In genomic region chr18:69328086-69328485, GRCh38 we compare ENCODE assay signal across 19 cellular contexts.
DNase-seq lines count a peak whose midpoint lies in the region; ATAC-seq, FAIRE-seq and TF ChIP-seq lines count a peak whose summit lies in the region.
"Had no signal": no experiment of that assay in that cellular context is flagged by ENCODE, and none has a peak within 500 bp of the region (broad histone marks: within the 10 kb centered on the region; RNA-seq: fewer than 3 reads in every experiment).

No MANE protein-coding gene starts in this region.

- H3K27me3 ChIP-seq in H1 (replicated peaks in 1 of 4; ENCODE audit: control insufficient read depth in 3 of 4, extremely low read depth in 1 of 4, insufficient read depth in 3 of 4, low read length in 3 of 4) (no peaks in the 10 kb centered on the region), mesenchymal stem cell (ENCODE audit: control insufficient read depth in 1 of 2, insufficient read depth in 1 of 2, low read length in 2 of 2) (no peaks in the 10 kb centered on the region), spleen (replicated peaks in 1 of 7) (no peaks in the 10 kb centered on the region), upper lobe of right lung (no peaks in the 10 kb centered on the region)

- H2BK12ac ChIP-seq in H1 (ENCODE audit: low read depth, low read length), result no peak overlapping the region; the same call in 1 of the 2 replicates
- no peak overlapping the region for H2BK12ac ChIP-seq in mesenchymal stem cell (ENCODE audit: low read length in 2 of 2)

- DNase-seq in H1 (ENCODE audit: low read depth in 1 of 2, low spot score in 2 of 2) (no peak), mesenchymal stem cell (no peak), spleen (peak; percentile 59), upper lobe of right lung (no peak), GOT3 (lab: John Stamatoyannopoulos, UW) (no peak)
- DNase-seq: C1 segment of cervical spinal cord; Calu3; CD4-positive, alpha-beta memory T cell; COR-L47; DMS53; DMS79 treated with DMSO at 0.1 percent for 48 hours; GF-D8; H7; HCEC 1CT had no signal

- H2BK15ac ChIP-seq in H1 (ENCODE audit: low read length) (no peak overlapping the region), mesenchymal stem cell (ENCODE audit: low read depth, poor library complexity, severe bottlenecking) (no peak overlapping the region)

- TF ChIP-seq CTCF in H1 (IDR thresholded peaks at IDR 0.05; ENCODE audit: control extremely low read depth in 1 of 3, insufficient read depth in 1 of 3, low read depth in 1 of 3, low read length in 3 of 3), result no peak
- TF ChIP-seq CTCF in spleen (IDR thresholded peaks at IDR 0.05 in 8 of 11, conservative IDR thresholded peaks at IDR 0.05 in 3 of 11), result no peak
- TF ChIP-seq CTCF in upper lobe of right lung (IDR thresholded peaks at IDR 0.05), result no peak

- H4K91ac ChIP-seq in H1 (replicated peaks; ENCODE audit: insufficient read length, low read length), result no peak overlapping the region
- H4K91ac ChIP-seq in mesenchymal stem cell (ENCODE audit: low read length), result peak overlapping the region; percentile 43

- H3K23ac ChIP-seq in H1 (ENCODE audit: insufficient read length) (no peak overlapping the region), mesenchymal stem cell (ENCODE audit: low read length in 2 of 2) (no peak overlapping the region)

- H3K9me3 ChIP-seq in H1 (ENCODE audit: insufficient read depth in 2 of 2, low read depth in 1 of 2, low read length in 1 of 2) (no peaks in the 10 kb centered on the region), mesenchymal stem cell (ENCODE audit: control insufficient read depth, low read length) (no peaks in the 10 kb centered on the region), spleen (peaks cover 0 to 9% (median 0%) of the 10 kb centered on the region in 8 donors), upper lobe of right lung (no peaks in the 10 kb centered on the region)

- H3K9ac ChIP-seq in H1 (replicated peaks in 1 of 4; ENCODE audit: extremely low read depth in 1 of 4, low read depth in 3 of 4, low read length in 3 of 4) (no peak overlapping the region), mesenchymal stem cell (ENCODE audit: low read length) (no peak overlapping the region)

- H3K4me3 ChIP-seq in H1 (ENCODE audit: extremely low read depth in 1 of 4, insufficient read depth in 2 of 4, low read depth in 3 of 4, low read length in 4 of 4), result no peak overlapping the region
- no peak overlapping the region for H3K4me3 ChIP-seq in mesenchymal stem cell (ENCODE audit: insufficient read depth in 1 of 2, low read depth in 1 of 2, low read length in 2 of 2)
- no peak overlapping the region for H3K4me3 ChIP-seq in spleen
- no peak overlapping the region for H3K4me3 ChIP-seq in upper lobe of right lung
- H3K4me3 ChIP-seq: GM23338 had no signal

- H2AFZ ChIP-seq in H1 (ENCODE audit: low read length), result no peak overlapping the region
- H2AFZ ChIP-seq in mesenchymal stem cell (ENCODE audit: low read depth, low read length), result no peak overlapping the region
- H2AFZ ChIP-seq: GM23338 had no signal

- H2BK120ac ChIP-seq in H1 (replicated peaks; ENCODE audit: low read depth, low read length) (no peak overlapping the region), mesenchymal stem cell (ENCODE audit: low read depth, low read length) (no peak overlapping the region)

- 93% methylated on average over 12 of the region's 13 CpGs; no CpG with 5 or more reads in 1 of the 2 experiments for WGBS in H1 (ENCODE audit: extremely low coverage in 1 of 2, insufficient coverage in 1 of 2, insufficient read length in 1 of 2, insufficient replicate concordance in 2 of 2, low coverage in 1 of 2, low lambda C conversion rate in 2 of 2, missing lambda C conversion rate in 1 of 2), 2 experiments
- WGBS in mesenchymal stem cell, result 85% methylated on average over 12 of the region's 13 CpGs
- WGBS in spleen, 5 donors, result 84 to 94% (median 91%) methylated on average over 13 of the region's 13 CpGs

- H3K4ac ChIP-seq in H1 (replicated peaks; ENCODE audit: insufficient read length, low read depth, low read length), result no peak overlapping the region
- no peak overlapping the region for H3K4ac ChIP-seq in mesenchymal stem cell (ENCODE audit: low read depth in 1 of 2, low read length in 2 of 2)

- TF ChIP-seq POLR2A in H1 (IDR thresholded peaks at IDR 0.05; ENCODE audit: control extremely low read depth in 1 of 2, low read depth in 2 of 2, low read length in 2 of 2), result no peak
- TF ChIP-seq POLR2A in spleen (IDR thresholded peaks at IDR 0.05), result no peak

- POLR2A ChIA-PET in H1 (lab: Charles Lee; ENCODE audit: partially characterized antibody), result no interaction called here

- no peaks in the 10 kb centered on the region for H3K79me2 ChIP-seq in H1 (ENCODE audit: control insufficient read depth in 1 of 2, insufficient read depth in 2 of 2, low read length in 2 of 2)

- no peak overlapping the region for H3K4me2 ChIP-seq in H1 (ENCODE audit: insufficient read depth in 1 of 2, low read depth in 2 of 2, low read length in 2 of 2)
- no peak overlapping the region for H3K4me2 ChIP-seq in mesenchymal stem cell (ENCODE audit: low read length, poor library complexity, severe bottlenecking)
- H3K4me2 ChIP-seq: GM23338 had no signal

- H3K36me3 ChIP-seq in H1 (ENCODE audit: control insufficient read depth in 2 of 4, insufficient read depth in 4 of 4, low read length in 3 of 4), result no peaks in the 10 kb centered on the region
- no peaks in the 10 kb centered on the region for H3K36me3 ChIP-seq in mesenchymal stem cell (ENCODE audit: control insufficient read depth in 1 of 2, insufficient read depth in 2 of 2, low read depth in 1 of 2, low read length in 2 of 2)
- no peaks in the 10 kb centered on the region for H3K36me3 ChIP-seq in spleen
- H3K36me3 ChIP-seq in upper lobe of right lung, result no peaks in the 10 kb centered on the region

- no peaks in the 10 kb centered on the region for H3K4me1 ChIP-seq in H1 (replicated peaks in 1 of 4; ENCODE audit: control insufficient read depth in 3 of 4, insufficient read depth in 4 of 4, low read length in 3 of 4)
- no peaks in the 10 kb centered on the region for H3K4me1 ChIP-seq in mesenchymal stem cell (ENCODE audit: control insufficient read depth, insufficient read depth, low read depth, low read length)
- H3K4me1 ChIP-seq in spleen, result no peaks in the 10 kb centered on the region
- H3K4me1 ChIP-seq in upper lobe of right lung, result no peaks in the 10 kb centered on the region

- H4K8ac ChIP-seq in H1 (ENCODE audit: extremely low read depth, insufficient read depth, low read length) (no peak overlapping the region; the same call in 1 of the 2 replicates), mesenchymal stem cell (ENCODE audit: low read length) (no peak overlapping the region)

- no peaks in the 10 kb centered on the region for H3K23me2 ChIP-seq in H1 (ENCODE audit: low read depth, low read length)

- H3K27ac ChIP-seq in H1 (ENCODE audit: low read depth, low read length) (no peak overlapping the region), mesenchymal stem cell (ENCODE audit: low read length, poor library complexity, severe bottlenecking) (no peak overlapping the region), spleen (no peak overlapping the region), upper lobe of right lung (no peak overlapping the region)

- no peaks in the 10 kb centered on the region for H4K20me1 ChIP-seq in H1 (replicated peaks in 1 of 2; ENCODE audit: control insufficient read depth in 1 of 2, insufficient read depth in 2 of 2, low read length in 2 of 2)

- intact Hi-C loops in spleen (cut with DNase I; ENCODE audit: low total_unique reads) (no loop called here), upper lobe of right lung (cut with DNase I) (no loop called here)

- no peak overlapping the region for H2BK5ac ChIP-seq in H1 (ENCODE audit: low read depth, low read length)
- H2BK5ac ChIP-seq in mesenchymal stem cell (ENCODE audit: low read depth, low read length, poor library complexity, severe bottlenecking), result no peak overlapping the region

- H3K18ac ChIP-seq in H1 (ENCODE audit: extremely low read depth, low read length) (no peak overlapping the region), mesenchymal stem cell (ENCODE audit: low read depth in 1 of 2, low read length in 2 of 2) (no peak overlapping the region)

- no peak for TF ChIP-seq RAD21 in H1 (IDR thresholded peaks at IDR 0.05 in 1 of 2, conservative IDR thresholded peaks at IDR 0.05 in 1 of 2; ENCODE audit: low read depth in 2 of 2, low read length in 2 of 2)

- H3K14ac ChIP-seq in H1 (ENCODE audit: insufficient read length) (no peak overlapping the region), mesenchymal stem cell (ENCODE audit: low read length in 2 of 2) (no peak overlapping the region)

- no peak overlapping the region for H2BK20ac ChIP-seq in H1 (ENCODE audit: low read length)

- FAIRE-seq in H1 (lab: Jason Lieb, UNC), result no peak
- FAIRE-seq: GM12891, GM18507 had no signal

- no peak for TF ChIP-seq EP300 in H1 (IDR thresholded peaks at IDR 0.05; ENCODE audit: borderline replicate concordance in 1 of 2, low read depth in 2 of 2, low read length in 2 of 2)

- ATAC-seq in upper lobe of right lung (peak; percentile 20), GM21423 (IDR thresholded peaks at IDR 0.05; ENCODE audit: unreplicated experiment) (no peak), GM19324 (IDR thresholded peaks at IDR 0.05; ENCODE audit: low FRiP score, unreplicated experiment) (no peak)
- ATAC-seq: GM23338 had no signal

- no peaks in the 10 kb centered on the region for H3K79me1 ChIP-seq in H1 (ENCODE audit: low read depth, low read length)
- no peaks in the 10 kb centered on the region for H3K79me1 ChIP-seq in mesenchymal stem cell (replicated peaks; ENCODE audit: low read length, poor library complexity, severe bottlenecking)

- H4K5ac ChIP-seq in H1 (ENCODE audit: insufficient read length, low read depth, low read length), result no peak overlapping the region

- CTCF ChIA-PET in H1 (lab: Charles Lee; ENCODE audit: partially characterized antibody), result no interaction called here

- no peak overlapping the region for H2AK5ac ChIP-seq in H1 (ENCODE audit: low read depth, low read length)
- no peak overlapping the region for H2AK5ac ChIP-seq in mesenchymal stem cell (ENCODE audit: low read length, severe bottlenecking)

- peak overlapping the region; percentile 30 for H3K56ac ChIP-seq in H1 (replicated peaks; ENCODE audit: insufficient read length, low read depth, low read length)

TF ChIP-seq in H1, 55 proteins besides CTCF, POLR2A, EP300 and RAD21 (continues in another document):
- TF ChIP-seq GTF2F1 (IDR thresholded peaks at IDR 0.05; ENCODE audit: borderline replicate concordance, low read depth, low read length) (no peak), SUZ12 (IDR thresholded peaks at IDR 0.05; ENCODE audit: low read length) (no peak), MAFK (IDR thresholded peaks at IDR 0.05; ENCODE audit: low read depth, low read length) (no peak), TAF7 (optimal IDR thresholded peaks at IDR 0.05; ENCODE audit: borderline replicate concordance, low read depth, low read length) (no peak), ATF3 (IDR thresholded peaks at IDR 0.05; ENCODE audit: insufficient read depth, low read depth, low read length) (no peak), RNF2 (IDR thresholded peaks at IDR 0.05; ENCODE audit: borderline replicate concordance, low read depth, low read length, missing control alignments, poor library complexity, severe bottlenecking) (no peak), TBP (IDR thresholded peaks at IDR 0.05; ENCODE audit: low read depth, low read length) (no peak)
